Comparison of ENCODE assay signal across 2 cellular contexts in the genomic region with DNA sequence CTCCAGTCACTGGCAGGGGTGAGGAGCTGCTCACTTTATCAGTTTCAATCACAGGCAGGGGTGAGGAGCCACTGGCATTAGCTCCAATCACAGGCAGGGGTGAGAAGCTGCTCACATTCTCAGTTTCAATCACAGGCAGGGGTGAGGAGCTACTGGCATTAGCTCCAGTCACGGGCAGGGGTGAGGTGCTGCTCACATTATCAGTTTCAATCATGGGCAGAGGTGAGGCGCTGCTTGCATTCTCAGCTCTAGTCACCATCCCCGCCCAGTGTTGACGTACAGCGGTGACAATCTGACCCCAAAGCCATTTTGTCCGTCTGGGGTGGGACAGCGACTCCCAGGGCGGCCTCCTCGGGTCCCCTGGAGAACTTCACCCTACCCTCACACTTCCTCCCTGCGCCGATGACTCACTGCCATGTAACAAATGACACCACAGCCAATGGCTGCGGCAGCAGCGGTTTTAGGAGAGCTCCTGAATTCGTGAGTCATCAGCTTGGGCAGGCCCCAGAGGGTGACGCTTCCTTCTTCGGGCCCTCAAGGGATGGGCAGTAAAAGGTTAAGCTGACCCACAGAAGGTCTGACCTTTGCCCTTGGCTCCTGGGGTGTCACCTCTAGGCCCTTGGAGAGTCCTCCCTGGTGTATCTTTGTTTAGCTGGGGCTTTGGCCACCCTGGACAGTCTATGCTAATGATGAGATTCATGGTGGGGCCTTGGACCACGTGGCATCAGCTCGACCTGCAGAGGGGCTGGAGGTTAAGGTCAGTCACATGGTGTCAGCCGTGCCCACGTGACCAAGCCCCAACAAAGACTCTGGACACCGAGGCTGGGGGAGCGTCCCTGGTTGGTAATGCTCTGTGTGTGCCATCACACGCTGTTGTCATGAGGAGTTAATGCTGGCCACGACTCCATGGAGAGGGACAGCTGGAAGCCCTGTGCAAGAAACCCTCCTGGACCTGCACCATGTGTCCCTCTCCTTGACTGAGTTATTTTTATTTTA.
TF ChIP-seq lines count a peak whose summit lies in the region.

No MANE protein-coding gene starts in this region.

TF ChIP-seq in A549, 52 proteins besides CTCF, POLR2A, EP300 and RAD21 (continued from another document):
- TF ChIP-seq TFCP2L1 (CRISPR knock-in tag; IDR thresholded peaks at IDR 0.05) (no peak), EHMT2 (IDR thresholded peaks at IDR 0.05; ENCODE audit: low read depth) (no peak)

TF ChIP-seq in HCT116, 20 proteins besides CTCF, POLR2A, EP300 and RAD21 (continued from another document):
- TF ChIP-seq TCF7L2 (IDR thresholded peaks at IDR 0.05; ENCODE audit: borderline replicate concordance, extremely low read depth, insufficient read depth, insufficient read length) (peak; percentile 46), ZNF274 (IDR thresholded peaks at IDR 0.05; ENCODE audit: low read depth, low read length) (no peak), POLR2AphosphoS5 (IDR thresholded peaks at IDR 0.05; ENCODE audit: low read depth, low read length) (peak; percentile 55), CEBPB (IDR thresholded peaks at IDR 0.05; ENCODE audit: low read depth) (no peak), EZH2 (IDR thresholded peaks at IDR 0.05) (no peak), CBX3 (IDR thresholded peaks at IDR 0.05; ENCODE audit: low read depth) (peak; percentile 97), SP1 (IDR thresholded peaks at IDR 0.05; ENCODE audit: low read depth) (peak; percentile 87)
- TF ChIP-seq, protein P1, sequence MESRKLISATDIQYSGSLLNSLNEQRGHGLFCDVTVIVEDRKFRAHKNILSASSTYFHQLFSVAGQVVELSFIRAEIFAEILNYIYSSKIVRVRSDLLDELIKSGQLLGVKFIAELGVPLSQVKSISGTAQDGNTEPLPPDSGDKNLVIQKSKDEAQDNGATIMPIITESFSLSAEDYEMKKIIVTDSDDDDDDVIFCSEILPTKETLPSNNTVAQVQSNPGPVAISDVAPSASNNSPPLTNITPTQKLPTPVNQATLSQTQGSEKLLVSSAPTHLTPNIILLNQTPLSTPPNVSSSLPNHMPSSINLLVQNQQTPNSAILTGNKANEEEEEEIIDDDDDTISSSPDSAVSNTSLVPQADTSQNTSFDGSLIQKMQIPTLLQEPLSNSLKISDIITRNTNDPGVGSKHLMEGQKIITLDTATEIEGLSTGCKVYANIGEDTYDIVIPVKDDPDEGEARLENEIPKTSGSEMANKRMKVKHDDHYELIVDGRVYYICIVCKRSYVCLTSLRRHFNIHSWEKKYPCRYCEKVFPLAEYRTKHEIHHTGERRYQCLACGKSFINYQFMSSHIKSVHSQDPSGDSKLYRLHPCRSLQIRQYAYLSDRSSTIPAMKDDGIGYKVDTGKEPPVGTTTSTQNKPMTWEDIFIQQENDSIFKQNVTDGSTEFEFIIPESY (IDR thresholded peaks at IDR 0.05; ENCODE audit: extremely low read depth, insufficient replicate concordance, low read length): peak; percentile 55
TF ChIP-seq in HCT116: peak in this region for 9.
